ENCODE assay signal across 1 cellular context in genomic region chr12:56724989-56725722, GRCh38.
TF ChIP-seq lines count a peak whose summit lies in the region.

Gene NACA, minus strand, starts transcription at chr12:56725299. Its CDS starts 778 bp downstream, at chr12:56724521.

TF ChIP-seq in K562, 482 proteins besides CTCF, POLR2A, EP300 and RAD21 (continued from another document and continues in another):
- peak; percentile 73; the same call in 1 of the 2 replicates for TF ChIP-seq TOE1 (IDR thresholded peaks at IDR 0.05; ENCODE audit: borderline replicate concordance)
- TF ChIP-seq TOE1 (CRISPR knock-in tag; IDR thresholded peaks at IDR 0.05; ENCODE audit: borderline replicate concordance, low read depth), result 0 out of 2 replicates have a peak, but pooled peaks have one; percentile 12
- peak; percentile 81; the same call in 1 of the 2 replicates for TF ChIP-seq ZBED1 (IDR thresholded peaks at IDR 0.05)
- TF ChIP-seq SRSF9 (IDR thresholded peaks at IDR 0.05; ENCODE audit: borderline replicate concordance, low read depth, low read length), result no peak
- TF ChIP-seq, protein P1, sequence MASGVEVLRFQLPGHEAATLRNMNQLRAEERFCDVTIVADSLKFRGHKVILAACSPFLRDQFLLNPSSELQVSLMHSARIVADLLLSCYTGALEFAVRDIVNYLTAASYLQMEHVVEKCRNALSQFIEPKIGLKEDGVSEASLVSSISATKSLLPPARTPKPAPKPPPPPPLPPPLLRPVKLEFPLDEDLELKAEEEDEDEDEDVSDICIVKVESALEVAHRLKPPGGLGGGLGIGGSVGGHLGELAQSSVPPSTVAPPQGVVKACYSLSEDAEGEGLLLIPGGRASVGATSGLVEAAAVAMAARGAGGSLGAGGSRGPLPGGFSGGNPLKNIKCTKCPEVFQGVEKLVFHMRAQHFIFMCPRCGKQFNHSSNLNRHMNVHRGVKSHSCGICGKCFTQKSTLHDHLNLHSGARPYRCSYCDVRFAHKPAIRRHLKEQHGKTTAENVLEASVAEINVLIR (CRISPR knock-in tag; IDR thresholded peaks at IDR 0.05), result no peak; the same call in 1 of the 2 replicates
- TF ChIP-seq, protein P2, sequence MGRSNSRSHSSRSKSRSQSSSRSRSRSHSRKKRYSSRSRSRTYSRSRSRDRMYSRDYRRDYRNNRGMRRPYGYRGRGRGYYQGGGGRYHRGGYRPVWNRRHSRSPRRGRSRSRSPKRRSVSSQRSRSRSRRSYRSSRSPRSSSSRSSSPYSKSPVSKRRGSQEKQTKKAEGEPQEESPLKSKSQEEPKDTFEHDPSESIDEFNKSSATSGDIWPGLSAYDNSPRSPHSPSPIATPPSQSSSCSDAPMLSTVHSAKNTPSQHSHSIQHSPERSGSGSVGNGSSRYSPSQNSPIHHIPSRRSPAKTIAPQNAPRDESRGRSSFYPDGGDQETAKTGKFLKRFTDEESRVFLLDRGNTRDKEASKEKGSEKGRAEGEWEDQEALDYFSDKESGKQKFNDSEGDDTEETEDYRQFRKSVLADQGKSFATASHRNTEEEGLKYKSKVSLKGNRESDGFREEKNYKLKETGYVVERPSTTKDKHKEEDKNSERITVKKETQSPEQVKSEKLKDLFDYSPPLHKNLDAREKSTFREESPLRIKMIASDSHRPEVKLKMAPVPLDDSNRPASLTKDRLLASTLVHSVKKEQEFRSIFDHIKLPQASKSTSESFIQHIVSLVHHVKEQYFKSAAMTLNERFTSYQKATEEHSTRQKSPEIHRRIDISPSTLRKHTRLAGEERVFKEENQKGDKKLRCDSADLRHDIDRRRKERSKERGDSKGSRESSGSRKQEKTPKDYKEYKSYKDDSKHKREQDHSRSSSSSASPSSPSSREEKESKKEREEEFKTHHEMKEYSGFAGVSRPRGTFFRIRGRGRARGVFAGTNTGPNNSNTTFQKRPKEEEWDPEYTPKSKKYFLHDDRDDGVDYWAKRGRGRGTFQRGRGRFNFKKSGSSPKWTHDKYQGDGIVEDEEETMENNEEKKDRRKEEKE (IDR thresholded peaks at IDR 0.05; ENCODE audit: borderline replicate concordance in 1 of 2, control insufficient read depth in 1 of 2, low read depth in 2 of 2, low read length in 1 of 2), result 0 out of 4 replicates have a peak, but pooled peaks of 1 of the 2 experiments have one; percentile 67
- TF ChIP-seq, protein P3, sequence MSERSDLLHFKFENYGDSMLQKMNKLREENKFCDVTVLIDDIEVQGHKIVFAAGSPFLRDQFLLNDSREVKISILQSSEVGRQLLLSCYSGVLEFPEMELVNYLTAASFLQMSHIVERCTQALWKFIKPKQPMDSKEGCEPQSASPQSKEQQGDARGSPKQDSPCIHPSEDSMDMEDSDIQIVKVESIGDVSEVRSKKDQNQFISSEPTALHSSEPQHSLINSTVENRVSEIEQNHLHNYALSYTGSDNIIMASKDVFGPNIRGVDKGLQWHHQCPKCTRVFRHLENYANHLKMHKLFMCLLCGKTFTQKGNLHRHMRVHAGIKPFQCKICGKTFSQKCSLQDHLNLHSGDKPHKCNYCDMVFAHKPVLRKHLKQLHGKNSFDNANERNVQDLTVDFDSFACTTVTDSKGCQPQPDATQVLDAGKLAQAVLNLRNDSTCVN (CRISPR knock-in tag; IDR thresholded peaks at IDR 0.05), result no peak
- peak; percentile 96 for TF ChIP-seq EGR1 (conservative IDR thresholded peaks at IDR 0.05)
- no peak for TF ChIP-seq ZNF668 (CRISPR knock-in tag; IDR thresholded peaks at IDR 0.05)
- no peak for TF ChIP-seq PTRF (tag; IDR thresholded peaks at IDR 0.05)
- TF ChIP-seq TBP (optimal IDR thresholded peaks at IDR 0.05; ENCODE audit: low read depth, low read length), result peak; percentile 97
- TF ChIP-seq TCF7L2 (IDR thresholded peaks at IDR 0.05; ENCODE audit: low read depth, low read length), result no peak
- TF ChIP-seq, protein P4, sequence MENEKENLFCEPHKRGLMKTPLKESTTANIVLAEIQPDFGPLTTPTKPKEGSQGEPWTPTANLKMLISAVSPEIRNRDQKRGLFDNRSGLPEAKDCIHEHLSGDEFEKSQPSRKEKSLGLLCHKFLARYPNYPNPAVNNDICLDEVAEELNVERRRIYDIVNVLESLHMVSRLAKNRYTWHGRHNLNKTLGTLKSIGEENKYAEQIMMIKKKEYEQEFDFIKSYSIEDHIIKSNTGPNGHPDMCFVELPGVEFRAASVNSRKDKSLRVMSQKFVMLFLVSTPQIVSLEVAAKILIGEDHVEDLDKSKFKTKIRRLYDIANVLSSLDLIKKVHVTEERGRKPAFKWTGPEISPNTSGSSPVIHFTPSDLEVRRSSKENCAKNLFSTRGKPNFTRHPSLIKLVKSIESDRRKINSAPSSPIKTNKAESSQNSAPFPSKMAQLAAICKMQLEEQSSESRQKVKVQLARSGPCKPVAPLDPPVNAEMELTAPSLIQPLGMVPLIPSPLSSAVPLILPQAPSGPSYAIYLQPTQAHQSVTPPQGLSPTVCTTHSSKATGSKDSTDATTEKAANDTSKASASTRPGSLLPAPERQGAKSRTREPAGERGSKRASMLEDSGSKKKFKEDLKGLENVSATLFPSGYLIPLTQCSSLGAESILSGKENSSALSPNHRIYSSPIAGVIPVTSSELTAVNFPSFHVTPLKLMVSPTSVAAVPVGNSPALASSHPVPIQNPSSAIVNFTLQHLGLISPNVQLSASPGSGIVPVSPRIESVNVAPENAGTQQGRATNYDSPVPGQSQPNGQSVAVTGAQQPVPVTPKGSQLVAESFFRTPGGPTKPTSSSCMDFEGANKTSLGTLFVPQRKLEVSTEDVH (IDR thresholded peaks at IDR 0.05; ENCODE audit: low read depth, partially characterized antibody), result peak; percentile 71
- TF ChIP-seq PHF21A (IDR thresholded peaks at IDR 0.05; ENCODE audit: borderline replicate concordance, low read depth), result no peak; the same call in 1 of the 2 replicates
- TF ChIP-seq OTX1 (CRISPR knock-in tag; IDR thresholded peaks at IDR 0.05), result 0 out of 2 replicates have a peak, but pooled peaks have one; percentile 12
- peak; percentile 34 for TF ChIP-seq BCOR (IDR thresholded peaks at IDR 0.05)
- no peak for TF ChIP-seq HNRNPK (IDR thresholded peaks at IDR 0.05; ENCODE audit: low read depth, low read length, poor library complexity, severe bottlenecking)
- no peak for TF ChIP-seq MAFK (IDR thresholded peaks at IDR 0.05; ENCODE audit: low read length)
- no peak for TF ChIP-seq POU5F1 (IDR thresholded peaks at IDR 0.05; ENCODE audit: borderline replicate concordance, low read depth, low read length, partially characterized antibody)
- TF ChIP-seq, protein P5, sequence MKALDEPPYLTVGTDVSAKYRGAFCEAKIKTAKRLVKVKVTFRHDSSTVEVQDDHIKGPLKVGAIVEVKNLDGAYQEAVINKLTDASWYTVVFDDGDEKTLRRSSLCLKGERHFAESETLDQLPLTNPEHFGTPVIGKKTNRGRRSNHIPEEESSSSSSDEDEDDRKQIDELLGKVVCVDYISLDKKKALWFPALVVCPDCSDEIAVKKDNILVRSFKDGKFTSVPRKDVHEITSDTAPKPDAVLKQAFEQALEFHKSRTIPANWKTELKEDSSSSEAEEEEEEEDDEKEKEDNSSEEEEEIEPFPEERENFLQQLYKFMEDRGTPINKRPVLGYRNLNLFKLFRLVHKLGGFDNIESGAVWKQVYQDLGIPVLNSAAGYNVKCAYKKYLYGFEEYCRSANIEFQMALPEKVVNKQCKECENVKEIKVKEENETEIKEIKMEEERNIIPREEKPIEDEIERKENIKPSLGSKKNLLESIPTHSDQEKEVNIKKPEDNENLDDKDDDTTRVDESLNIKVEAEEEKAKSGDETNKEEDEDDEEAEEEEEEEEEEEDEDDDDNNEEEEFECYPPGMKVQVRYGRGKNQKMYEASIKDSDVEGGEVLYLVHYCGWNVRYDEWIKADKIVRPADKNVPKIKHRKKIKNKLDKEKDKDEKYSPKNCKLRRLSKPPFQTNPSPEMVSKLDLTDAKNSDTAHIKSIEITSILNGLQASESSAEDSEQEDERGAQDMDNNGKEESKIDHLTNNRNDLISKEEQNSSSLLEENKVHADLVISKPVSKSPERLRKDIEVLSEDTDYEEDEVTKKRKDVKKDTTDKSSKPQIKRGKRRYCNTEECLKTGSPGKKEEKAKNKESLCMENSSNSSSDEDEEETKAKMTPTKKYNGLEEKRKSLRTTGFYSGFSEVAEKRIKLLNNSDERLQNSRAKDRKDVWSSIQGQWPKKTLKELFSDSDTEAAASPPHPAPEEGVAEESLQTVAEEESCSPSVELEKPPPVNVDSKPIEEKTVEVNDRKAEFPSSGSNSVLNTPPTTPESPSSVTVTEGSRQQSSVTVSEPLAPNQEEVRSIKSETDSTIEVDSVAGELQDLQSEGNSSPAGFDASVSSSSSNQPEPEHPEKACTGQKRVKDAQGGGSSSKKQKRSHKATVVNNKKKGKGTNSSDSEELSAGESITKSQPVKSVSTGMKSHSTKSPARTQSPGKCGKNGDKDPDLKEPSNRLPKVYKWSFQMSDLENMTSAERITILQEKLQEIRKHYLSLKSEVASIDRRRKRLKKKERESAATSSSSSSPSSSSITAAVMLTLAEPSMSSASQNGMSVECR (CRISPR knock-in tag; IDR thresholded peaks at IDR 0.05), result no peak; the same call in none of the 2 replicates
- TF ChIP-seq HDAC6 (IDR thresholded peaks at IDR 0.05; ENCODE audit: low read depth, low read length), result no peak
- no peak for TF ChIP-seq BRF1 (IDR thresholded peaks at IDR 0.05; ENCODE audit: borderline replicate concordance, extremely low read depth, insufficient read length)
- peak; percentile 95 for TF ChIP-seq POLR2H (tag; IDR thresholded peaks at IDR 0.05; ENCODE audit: low read depth)
- peak in 1 of 2 experiments; percentile 70; a peak in 1 of 4 replicates for TF ChIP-seq TEAD1 (CRISPR knock-in tag; IDR thresholded peaks at IDR 0.05)
- TF ChIP-seq DEAF1 (CRISPR knock-in tag; IDR thresholded peaks at IDR 0.05), result no peak
- TF ChIP-seq TAF15 (IDR thresholded peaks at IDR 0.05; ENCODE audit: low read depth, low read length), result no peak
- peak; percentile 84; the same call in 1 of the 2 replicates for TF ChIP-seq ETV5 (CRISPR knock-in tag; IDR thresholded peaks at IDR 0.05; ENCODE audit: low read depth)
- no peak for TF ChIP-seq CBX2 (IDR thresholded peaks at IDR 0.05; ENCODE audit: insufficient read depth, low read length, poor library complexity, severe bottlenecking)
- TF ChIP-seq SLC30A9 (CRISPR knock-in tag; IDR thresholded peaks at IDR 0.05), result no peak
- no peak for TF ChIP-seq ZNF165 (CRISPR knock-in tag; IDR thresholded peaks at IDR 0.05; ENCODE audit: borderline replicate concordance)
- peak; percentile 99 for TF ChIP-seq RBFOX2 (IDR thresholded peaks at IDR 0.05; ENCODE audit: low read depth, low read length)
- TF ChIP-seq ZNF766 (CRISPR knock-in tag; conservative IDR thresholded peaks at IDR 0.05), result no peak
- TF ChIP-seq ZNF780A (CRISPR knock-in tag; IDR thresholded peaks at IDR 0.05), result no peak
- TF ChIP-seq FOXM1 (IDR thresholded peaks at IDR 0.05; ENCODE audit: low read depth), result no peak
- no peak for TF ChIP-seq FOXM1 (CRISPR knock-in tag; IDR thresholded peaks at IDR 0.05; ENCODE audit: low read depth)
- no peak for TF ChIP-seq PHB2 (IDR thresholded peaks at IDR 0.05; ENCODE audit: low read depth)
- TF ChIP-seq ZNF740 (CRISPR knock-in tag; IDR thresholded peaks at IDR 0.05), result 0 out of 2 replicates have a peak, but pooled peaks have one; percentile 85
- TF ChIP-seq ZNF740 (tag; IDR thresholded peaks at IDR 0.05), result no peak; a peak in 1 of 4 replicates
- no peak for TF ChIP-seq EHMT2 (IDR thresholded peaks at IDR 0.05)
- peak; percentile 94 to 95 for TF ChIP-seq NRF1 (conservative IDR thresholded peaks at IDR 0.05 in 1 of 2, IDR thresholded peaks at IDR 0.05 in 1 of 2)
- no peak for TF ChIP-seq ZNF224 (CRISPR knock-in tag; IDR thresholded peaks at IDR 0.05)
- TF ChIP-seq ZFP36 (IDR thresholded peaks at IDR 0.05; ENCODE audit: low read depth, low read length, partially characterized antibody), result no peak
- no peak for TF ChIP-seq RBM15 (IDR thresholded peaks at IDR 0.05; ENCODE audit: insufficient read depth, low read length)
- TF ChIP-seq PPARD (CRISPR knock-in tag; IDR thresholded peaks at IDR 0.05), result no peak
- TF ChIP-seq TSHZ1 (CRISPR knock-in tag; IDR thresholded peaks at IDR 0.05), result no peak
- peak; percentile 36 to 71; a peak in 1 of 4 replicates for TF ChIP-seq SIN3A (IDR thresholded peaks at IDR 0.05; ENCODE audit: borderline replicate concordance in 2 of 2, control insufficient read depth in 1 of 2, low read depth in 2 of 2, low read length in 2 of 2)
